ENCODE assay signal across 1 cellular context in the genomic region with DNA sequence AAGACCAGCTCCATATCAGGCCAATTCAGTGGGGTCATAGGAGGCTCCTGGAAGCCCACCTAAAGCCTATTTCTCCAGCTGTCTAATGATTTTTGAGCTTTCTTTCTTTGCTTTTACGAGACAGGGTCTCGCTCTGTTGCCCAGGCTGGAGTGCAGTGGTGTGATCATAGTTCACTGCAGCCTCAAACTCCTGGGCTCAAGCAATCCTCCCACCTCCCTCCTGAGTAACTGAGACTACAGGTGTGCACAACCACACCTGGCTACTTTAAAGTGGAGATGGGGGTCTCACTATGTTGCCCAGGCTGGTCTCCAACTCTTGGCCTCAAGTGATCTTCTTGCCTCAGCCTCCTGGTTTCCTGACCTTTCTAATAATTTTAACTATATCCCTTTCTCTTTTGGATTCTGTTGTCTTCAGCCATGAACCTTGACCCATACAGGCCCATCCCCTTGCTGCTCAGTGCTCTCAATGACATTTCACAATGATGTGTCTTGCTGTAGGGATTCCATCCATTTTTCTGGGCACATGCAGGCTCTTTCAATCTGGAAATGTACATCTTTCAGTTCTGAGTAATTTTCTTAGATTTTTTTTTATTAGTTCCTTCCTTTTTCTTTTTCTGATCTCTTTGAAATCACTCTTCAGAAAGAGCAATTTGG.
TF ChIP-seq lines count a peak whose summit lies in the region.

No MANE protein-coding gene starts in this region.

TF ChIP-seq in WTC11, 78 proteins besides CTCF, POLR2A, EP300 and RAD21:
- TF ChIP-seq ZNF121 (CRISPR knock-in tag; IDR thresholded peaks at IDR 0.05), result peak; percentile 51; the same call in 1 of the 2 replicates
- no peak for TF ChIP-seq ZNF138 (CRISPR knock-in tag; conservative IDR thresholded peaks at IDR 0.05)
